Comparison of ENCODE assay signal across 9 cellular contexts in genomic region chr7:44046321-44047061, GRCh38. TPM values are rescaled to one million over a fixed set of nuclear protein-coding genes. Genes with fewer than 3 reads are reported as not detected.
DNase-seq lines count a peak whose midpoint lies in the region; ATAC-seq lines count a peak whose summit lies in the region.
"Had no signal": no experiment of that assay in that cellular context is flagged by ENCODE, and none has a peak within 500 bp of the region (broad histone marks: within the 10 kb centered on the region; RNA-seq: fewer than 3 reads in every experiment).

No MANE protein-coding gene starts in this region.

- H3K4me1 Mint-ChIP-seq in activated T-helper 2 cell treated with anti-CD3 and anti-CD28 coated beads, Interferon-gamma antibody, Interleukin-2, Interleukin-4, amounts not matched to agents 10 μg/mL and 5 μg/mL and 100 μg/mL, durations not matched to agents 14 hours and 24 hours and 36 hours (ENCODE audit: low read depth) = peaks cover 33% of the 10 kb centered on the region

- H3K9me3 Mint-ChIP-seq in activated T-helper 2 cell treated with anti-CD3 and anti-CD28 coated beads, Interferon-gamma antibody, Interleukin-2, Interleukin-4, amounts not matched to agents 10 μg/mL and 5 μg/mL and 100 μg/mL, durations not matched to agents 14 hours and 24 hours and 36 hours = no peaks in the 10 kb centered on the region

- peak; percentile 86 for DNase-seq in CD1c-positive myeloid dendritic cell (ENCODE audit: extremely low spot score)
- no peak for DNase-seq in activated T-helper 2 cell treated with anti-CD3 and anti-CD28 coated beads, Interferon-gamma antibody, Interleukin-2, Interleukin-4, amounts not matched to agents 10 μg/mL and 5 μg/mL and 100 μg/mL, durations not matched to agents 14 hours and 24 hours and 36 hours (ENCODE audit: low spot score)
- DNase-seq in posterior vena cava (ENCODE audit: low spot score) = peak; percentile 60
- DNase-seq in GM19240 (ENCODE audit: insufficient read length, low spot score) = no peak
- DNase-seq in DMS53 treated with DMSO at 0.1 percent for 48 hours (lab: John Stamatoyannopoulos, UW; ENCODE audit: unreplicated experiment) = no peak
- no peak for DNase-seq in NCI-H2196 treated with DMSO at 0.1 percent for 48 hours (lab: John Stamatoyannopoulos, UW; ENCODE audit: unreplicated experiment)

- intact Hi-C loops in activated T-helper 2 cell treated with anti-CD3 and anti-CD28 coated beads, Interferon-gamma antibody, Interleukin-2, Interleukin-4, amounts not matched to agents 10 μg/mL and 5 μg/mL and 100 μg/mL, durations not matched to agents 14 hours and 24 hours and 36 hours (cut with micrococcal nuclease) = no loop called here
- intact Hi-C loops in posterior vena cava (cut with DNase I) = no loop called here

- peak overlapping the region; percentile 87 for H3K27ac Mint-ChIP-seq in activated T-helper 2 cell treated with anti-CD3 and anti-CD28 coated beads, Interferon-gamma antibody, Interleukin-2, Interleukin-4, amounts not matched to agents 10 μg/mL and 5 μg/mL and 100 μg/mL, durations not matched to agents 14 hours and 24 hours and 36 hours

- H3K36me3 Mint-ChIP-seq in activated T-helper 2 cell treated with anti-CD3 and anti-CD28 coated beads, Interferon-gamma antibody, Interleukin-2, Interleukin-4, amounts not matched to agents 10 μg/mL and 5 μg/mL and 100 μg/mL, durations not matched to agents 14 hours and 24 hours and 36 hours (ENCODE audit: low read depth) = peaks cover 56% of the 10 kb centered on the region

- H3K27me3 Mint-ChIP-seq in activated T-helper 2 cell treated with anti-CD3 and anti-CD28 coated beads, Interferon-gamma antibody, Interleukin-2, Interleukin-4, amounts not matched to agents 10 μg/mL and 5 μg/mL and 100 μg/mL, durations not matched to agents 14 hours and 24 hours and 36 hours (ENCODE audit: low read depth) = no peaks in the 10 kb centered on the region

- ATAC-seq in GM19397 (IDR thresholded peaks at IDR 0.05; ENCODE audit: unreplicated experiment) (peak; percentile 54), HG03469 (IDR thresholded peaks at IDR 0.05; ENCODE audit: unreplicated experiment) (peak; percentile 46)
- ATAC-seq: psoas muscle had no signal

- H3K4me3 Mint-ChIP-seq in activated T-helper 2 cell treated with anti-CD3 and anti-CD28 coated beads, Interferon-gamma antibody, Interleukin-2, Interleukin-4, amounts not matched to agents 10 μg/mL and 5 μg/mL and 100 μg/mL, durations not matched to agents 14 hours and 24 hours and 36 hours (ENCODE audit: low read depth) = peak overlapping the region; percentile 90

RNA-seq across cellular contexts. Expression of gene DBNL, which starts 2.0 kb away (rescaled TPM):
- 131 and 143 TPM in 2 replicates for total RNA-seq in activated T-helper 2 cell treated with anti-CD3 and anti-CD28 coated beads, Interferon-gamma antibody, Interleukin-2, Interleukin-4, amounts not matched to agents 10 μg/mL and 5 μg/mL and 100 μg/mL, durations not matched to agents 14 hours and 24 hours and 36 hours
- 10 to 100 TPM; 82.8 to 91.0 TPM for total RNA-seq in posterior vena cava

RNA-seq across cellular contexts. Expression of gene PGAM2, which starts 18.9 kb away (rescaled TPM):
- 0.67 and 0.73 TPM in 2 replicates for total RNA-seq in activated T-helper 2 cell treated with anti-CD3 and anti-CD28 coated beads, Interferon-gamma antibody, Interleukin-2, Interleukin-4, amounts not matched to agents 10 μg/mL and 5 μg/mL and 100 μg/mL, durations not matched to agents 14 hours and 24 hours and 36 hours
- 1 to 10 TPM; 1.6 to 2.1 TPM for total RNA-seq in posterior vena cava

RNA-seq across cellular contexts. Expression of gene POLM, which starts 35.8 kb away (rescaled TPM):
- 36.8 and 42.7 TPM in 2 replicates for total RNA-seq in activated T-helper 2 cell treated with anti-CD3 and anti-CD28 coated beads, Interferon-gamma antibody, Interleukin-2, Interleukin-4, amounts not matched to agents 10 μg/mL and 5 μg/mL and 100 μg/mL, durations not matched to agents 14 hours and 24 hours and 36 hours
- 10 to 100 TPM in 1 of 2 donors, 1 to 10 TPM in 1; 9.4 to 16.9 TPM for total RNA-seq in posterior vena cava

RNA-seq across cellular contexts. Expression of gene SPDYE1, which starts 48.8 kb away (rescaled TPM):
- total RNA-seq in activated T-helper 2 cell treated with anti-CD3 and anti-CD28 coated beads, Interferon-gamma antibody, Interleukin-2, Interleukin-4, amounts not matched to agents 10 μg/mL and 5 μg/mL and 100 μg/mL, durations not matched to agents 14 hours and 24 hours and 36 hours = not detected in 2 replicates
- total RNA-seq in posterior vena cava = not detected
- total RNA-seq: psoas muscle had no signal

RNA-seq across cellular contexts. Expression of gene AEBP1, which starts 57.7 kb away (rescaled TPM):
- 36.4 and 38.7 TPM in 2 replicates for total RNA-seq in activated T-helper 2 cell treated with anti-CD3 and anti-CD28 coated beads, Interferon-gamma antibody, Interleukin-2, Interleukin-4, amounts not matched to agents 10 μg/mL and 5 μg/mL and 100 μg/mL, durations not matched to agents 14 hours and 24 hours and 36 hours
- 100 to 1,000 TPM; 783 to 919 TPM for total RNA-seq in posterior vena cava

Comparison
In these comparisons a context has a peak if more than half of its experiments do, and no peak if none do; other contexts are left out.
1. DNase-seq: peak in CD1c-positive myeloid dendritic cell (single experiment) and posterior vena cava (single experiment); none in activated T-helper 2 cell treated with anti-CD3 and anti-CD28 coated beads, Interferon-gamma antibody, Interleukin-2, Interleukin-4, amounts not matched to agents 10 μg/mL and 5 μg/mL and 100 μg/mL, durations not matched to agents 14 hours and 24 hours and 36 hours (single experiment), GM19240 (single experiment), DMS53 treated with DMSO at 0.1 percent for 48 hours (single experiment) and NCI-H2196 treated with DMSO at 0.1 percent for 48 hours (single experiment).